In the genomic region with DNA sequence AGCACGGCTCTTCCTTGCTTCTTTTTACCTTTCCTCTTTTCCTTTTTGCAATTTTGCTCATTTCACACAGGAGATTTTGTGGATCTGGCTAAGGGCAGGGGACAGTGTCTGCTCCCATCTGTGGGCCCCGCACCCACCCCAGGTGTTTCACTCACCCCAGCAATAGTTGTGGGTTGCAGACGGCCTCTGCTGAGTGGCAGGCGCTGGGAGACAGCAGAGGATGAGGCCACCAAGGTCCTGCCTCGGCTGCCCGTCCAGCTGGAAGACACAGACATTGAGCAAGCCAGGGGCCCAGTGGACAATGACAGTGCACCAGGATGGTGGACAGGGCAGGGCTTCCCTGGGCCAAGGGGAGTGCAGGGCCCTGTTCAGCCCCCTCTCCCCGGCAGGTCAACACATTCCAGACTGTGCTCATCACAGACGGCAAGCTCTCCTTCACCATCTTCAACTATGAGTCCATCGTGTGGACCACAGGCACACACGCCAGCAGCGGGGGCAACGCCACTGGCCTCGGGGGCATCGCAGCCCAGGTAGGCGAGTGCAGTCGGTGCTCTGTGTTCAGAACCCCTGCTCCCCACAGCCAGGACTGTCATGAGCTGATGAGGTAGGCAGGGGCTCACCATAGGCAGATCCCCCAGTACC, we compare ENCODE assay signal across 16 cellular contexts.
"Had no signal": no experiment of that assay in that cellular context is flagged by ENCODE, and none has a peak within 500 bp of the region (broad histone marks: within the 10 kb centered on the region; RNA-seq: fewer than 3 reads in every experiment).

No MANE protein-coding gene starts in this region.

- H3K4me3 Mint-ChIP-seq: activated B cell treated with CpG ODN at 0.5 μM for 24 hours; activated CD8-positive, alpha-beta memory T cell treated with anti-CD3 and anti-CD28 coated beads, Interleukin-2, amount 10 ng/mL, durations not matched to agents 7 days and 5 days; activated naive CD4-positive, alpha-beta T cell treated with anti-CD3 and anti-CD28 coated beads, Interleukin-2, amount 50 U/mL, for 24 hours; activated T-cell treated with anti-CD3 and anti-CD28 coated beads, Interleukin-2, amount 50 U/mL, for 24 hours; mesothelial cell of epicardium; stimulated activated naive B cell treated with anti-CD40 and anti-IgM and Interleukin-4, amounts not matched to agents 10 μg/mL and 1 μg/mL and 100 μg/mL, for 72 hours; T-helper 2 cell treated with Interferon-gamma antibody and Interleukin-4, amounts not matched to agents 5 μg/mL and 100 μg/mL, for 36 hours had no signal

- H3K27me3 ChIP-seq: thyroid gland had no signal

- H3K9me3 ChIP-seq: thyroid gland had no signal

- H3K4me3 ChIP-seq: skin epidermis, thyroid gland had no signal

- H3K4me1 Mint-ChIP-seq: mesothelial cell of epicardium had no signal

- H3K27ac Mint-ChIP-seq: activated B cell treated with CpG ODN at 0.5 μM for 24 hours; activated CD8-positive, alpha-beta memory T cell treated with anti-CD3 and anti-CD28 coated beads, Interleukin-2, amount 10 ng/mL, durations not matched to agents 7 days and 5 days; activated naive CD4-positive, alpha-beta T cell treated with anti-CD3 and anti-CD28 coated beads, Interleukin-2, amount 50 U/mL, for 24 hours; activated T-cell treated with anti-CD3 and anti-CD28 coated beads, Interleukin-2, amount 50 U/mL, for 24 hours; mesothelial cell of epicardium; stimulated activated naive B cell treated with anti-CD40 and anti-IgM and Interleukin-4, amounts not matched to agents 10 μg/mL and 1 μg/mL and 100 μg/mL, for 72 hours; T-helper 2 cell treated with Interferon-gamma antibody and Interleukin-4, amounts not matched to agents 5 μg/mL and 100 μg/mL, for 36 hours had no signal

- H3K27me3 Mint-ChIP-seq: activated B cell treated with CpG ODN at 0.5 μM for 24 hours; activated naive CD4-positive, alpha-beta T cell treated with anti-CD3 and anti-CD28 coated beads, Interleukin-2, amount 50 U/mL, for 24 hours; activated T-cell treated with anti-CD3 and anti-CD28 coated beads, Interleukin-2, amount 50 U/mL, for 24 hours had no signal

- H3K9me3 Mint-ChIP-seq: activated B cell treated with CpG ODN at 0.5 μM for 24 hours; activated naive CD4-positive, alpha-beta T cell treated with anti-CD3 and anti-CD28 coated beads, Interleukin-2, amount 50 U/mL, for 24 hours; activated T-cell treated with anti-CD3 and anti-CD28 coated beads, Interleukin-2, amount 50 U/mL, for 24 hours; stimulated activated naive B cell treated with anti-CD40 and anti-IgM and Interleukin-4, amounts not matched to agents 10 μg/mL and 1 μg/mL and 100 μg/mL, for 72 hours had no signal

- H3K36me3 Mint-ChIP-seq: activated CD8-positive, alpha-beta memory T cell treated with anti-CD3 and anti-CD28 coated beads, Interleukin-2, amount 10 ng/mL, durations not matched to agents 7 days and 5 days; mesothelial cell of epicardium; stimulated activated naive B cell treated with anti-CD40 and anti-IgM and Interleukin-4, amounts not matched to agents 10 μg/mL and 1 μg/mL and 100 μg/mL, for 72 hours had no signal

- H3K27ac ChIP-seq: skin epidermis, thyroid gland had no signal

- DNase-seq: activated B cell treated with CpG ODN at 0.5 μM for 24 hours; activated CD4-positive, alpha-beta T cell treated with anti-CD3 and anti-CD28 coated beads for 48 hours; activated CD8-positive, alpha-beta memory T cell treated with anti-CD3 and anti-CD28 coated beads, Interleukin-2, amount 10 ng/mL, durations not matched to agents 7 days and 5 days; activated T-cell treated with anti-CD3 and anti-CD28 coated beads, Interleukin-2, amount 50 U/mL, for 24 hours; caudate nucleus; hippocampal formation; retina; stimulated activated CD4-positive, alpha-beta T cell treated with anti-CD3 and anti-CD28 coated beads, Interleukin-15, amount 100 ng/mL, for 24 hours; stimulated activated CD4-positive, alpha-beta T cell treated with anti-CD3 and anti-CD28 coated beads, Interleukin-4, amount 100 ng/mL, for 1 hour; stimulated activated naive B cell treated with anti-CD40 and anti-IgM and Interleukin-4, amounts not matched to agents 10 μg/mL and 1 μg/mL and 100 μg/mL, for 72 hours; thyroid gland had no signal

- ATAC-seq: activated CD8-positive, alpha-beta memory T cell treated with anti-CD3 and anti-CD28 coated beads, Interleukin-2, amount 10 ng/mL, durations not matched to agents 7 days and 5 days; esophagus mucosa; stimulated activated naive B cell treated with anti-CD40 and anti-IgM and Interleukin-4, amounts not matched to agents 10 μg/mL and 1 μg/mL and 100 μg/mL, for 72 hours had no signal
